ENCODE assay signal across 9 cellular contexts in genomic region chr5:169647566-169647965, GRCh38. TPM values are rescaled to one million over a fixed set of nuclear protein-coding genes. Genes with fewer than 3 reads are reported as not detected.
A peak's percentile ranks its signal among the peaks of the same experiment; 100 is the strongest.
DNase-seq lines count a peak whose midpoint lies in the region; ATAC-seq and TF ChIP-seq lines count a peak whose summit lies in the region.
"Had no signal": no experiment of that assay in that cellular context is flagged by ENCODE, and none has a peak within 500 bp of the region (broad histone marks: within the 10 kb centered on the region; RNA-seq: fewer than 3 reads in every experiment).

No MANE protein-coding gene starts in this region.

- H3K27me3 ChIP-seq in naive thymus-derived CD4-positive, alpha-beta T cell (ENCODE audit: control insufficient read depth in 2 of 2, insufficient read depth in 2 of 2, low read length in 2 of 2): no peaks in the 10 kb centered on the region
- H3K27me3 ChIP-seq in brain microvascular endothelial cell (replicated peaks): no peaks in the 10 kb centered on the region

- in situ Hi-C loops in brain microvascular endothelial cell (cut with HindIII; ENCODE audit: low pct_ligation_motif_present, low sequenced_read_pairs): no loop called here

- no peak overlapping the region for H3K27ac ChIP-seq in naive thymus-derived CD4-positive, alpha-beta T cell (ENCODE audit: low read depth, low read length)
- no peak overlapping the region for H3K27ac ChIP-seq in brain microvascular endothelial cell
- H3K27ac ChIP-seq: SK-N-MC had no signal

- H3K4me1 Mint-ChIP-seq in naive thymus-derived CD4-positive, alpha-beta T cell: peaks cover 88 to 97% (median 93%) of the 10 kb centered on the region in 7 donors
- H3K4me1 Mint-ChIP-seq in MCF 10A (ENCODE audit: insufficient read depth, unreplicated experiment): peaks cover 7% of the 10 kb centered on the region

- CTCF ChIA-PET in naive thymus-derived CD4-positive, alpha-beta T cell (lab: Charles Lee): no interaction called here
- CTCF ChIA-PET in MCF 10A (lab: Yijun Ruan, JAX): no interaction called here

- intact Hi-C loops in naive thymus-derived CD4-positive, alpha-beta T cell (cut with micrococcal nuclease): no loop called here
- intact Hi-C loops in MCF 10A (cut with micrococcal nuclease): no loop called here

- peaks cover 0 to 5% (median 0%) of the 10 kb centered on the region in 11 donors for H3K9me3 Mint-ChIP-seq in naive thymus-derived CD4-positive, alpha-beta T cell
- H3K9me3 Mint-ChIP-seq in MCF 10A (ENCODE audit: unreplicated experiment): no peaks in the 10 kb centered on the region

- no peaks in the 10 kb centered on the region for H3K9me3 ChIP-seq in naive thymus-derived CD4-positive, alpha-beta T cell (ENCODE audit: control insufficient read depth in 2 of 3, low read length in 3 of 3)

- DNase-seq in NOMO-1 treated with dmso at 0.1 percent for 144 hours (lab: John Stamatoyannopoulos, UW; ENCODE audit: unreplicated experiment): peak; percentile 86
- DNase-seq in naive thymus-derived CD4-positive, alpha-beta T cell: no peak
- DNase-seq in dedifferentiated amniotic fluid mesenchymal stem cell (ENCODE audit: extremely low spot score): no peak
- DNase-seq in brain microvascular endothelial cell: no peak
- DNase-seq in stimulated activated CD4-positive, alpha-beta T cell treated with anti-CD3 and anti-CD28 coated beads, Interleukin-4, amount 100 ng/mL, for 24 hours: no peak
- no peak for DNase-seq in MCF 10A (ENCODE audit: unreplicated experiment)

- TF ChIP-seq CTCF in brain microvascular endothelial cell (IDR thresholded peaks at IDR 0.05; ENCODE audit: low read depth, low read length, missing control alignments): no peak
- no peak for TF ChIP-seq CTCF in MCF 10A (IDR thresholded peaks at IDR 0.05; ENCODE audit: unreplicated experiment)

- no peaks in the 10 kb centered on the region for H3K27me3 Mint-ChIP-seq in naive thymus-derived CD4-positive, alpha-beta T cell
- H3K27me3 Mint-ChIP-seq in MCF 10A (ENCODE audit: insufficient read depth, unreplicated experiment): no peaks in the 10 kb centered on the region

- H3K27ac Mint-ChIP-seq in naive thymus-derived CD4-positive, alpha-beta T cell: peak overlapping the region; percentile 23 to 96 (median 80)
- no peak overlapping the region for H3K27ac Mint-ChIP-seq in MCF 10A (ENCODE audit: low read depth, unreplicated experiment)

- POLR2A ChIA-PET in naive thymus-derived CD4-positive, alpha-beta T cell (lab: Charles Lee): interaction anchor here (1.0 to 1.7 kb wide), 2 partner anchors 8 to 10 kb away, joined by 3 to 9 read pairs; partner anchors contain the start of gene DOCK2
- POLR2A ChIA-PET in MCF 10A (lab: Yijun Ruan, JAX): no interaction called here

- H3K4me3 ChIP-seq in naive thymus-derived CD4-positive, alpha-beta T cell (ENCODE audit: low read length): no peak overlapping the region
- no peak overlapping the region for H3K4me3 ChIP-seq in brain microvascular endothelial cell (ENCODE audit: low read depth, low read length)
- H3K4me3 ChIP-seq: SK-N-MC had no signal

- H3K36me3 ChIP-seq in naive thymus-derived CD4-positive, alpha-beta T cell (ENCODE audit: control insufficient read depth in 2 of 3, insufficient read depth in 3 of 3, low read length in 3 of 3): peaks cover 0 to 9% (median 3%) of the 10 kb centered on the region in 3 experiments
- no peaks in the 10 kb centered on the region for H3K36me3 ChIP-seq in brain microvascular endothelial cell (replicated peaks)

- peak overlapping the region; percentile 27 to 89 (median 66) for H3K4me3 Mint-ChIP-seq in naive thymus-derived CD4-positive, alpha-beta T cell
- H3K4me3 Mint-ChIP-seq in MCF 10A (ENCODE audit: unreplicated experiment): no peak overlapping the region

- ATAC-seq in GM18873 (IDR thresholded peaks at IDR 0.05; ENCODE audit: low FRiP score, unreplicated experiment) (peak; percentile 36), HG02678 (IDR thresholded peaks at IDR 0.05; ENCODE audit: unreplicated experiment) (peak; percentile 48)
- ATAC-seq in naive thymus-derived CD4-positive, alpha-beta T cell: peak; percentile 55

- H3K36me3 Mint-ChIP-seq in naive thymus-derived CD4-positive, alpha-beta T cell: peaks cover 10 to 47% (median 32%) of the 10 kb centered on the region in 5 donors
- no peaks in the 10 kb centered on the region for H3K36me3 Mint-ChIP-seq in MCF 10A (ENCODE audit: insufficient read depth, unreplicated experiment)

- peaks cover 58 to 62% of the 10 kb centered on the region in 2 donors for H3K4me1 ChIP-seq in naive thymus-derived CD4-positive, alpha-beta T cell (ENCODE audit: control insufficient read depth in 2 of 2, insufficient read depth in 2 of 2, low read length in 2 of 2)

- no TSS peak for BruUV-seq in MCF 10A (replicated peaks; lab: Mats Ljungman, UMichigan)

RNA-seq across cellular contexts. Expression of gene DOCK2, which starts 10.5 kb away (rescaled TPM):
- total RNA-seq in naive thymus-derived CD4-positive, alpha-beta T cell: 100 to 1,000 TPM; 182 to 345 (median 235) TPM
- 100 to 1,000 TPM in 1 of 2 donors, 10 to 100 TPM in 1; 63.7 to 109 TPM for polyA plus RNA-seq in naive thymus-derived CD4-positive, alpha-beta T cell
- 0.39 and 0.42 TPM in 2 replicates for total RNA-seq in MCF 10A (2022)

Comparison
In these comparisons a context has a peak if more than half of its experiments do, and no peak if none do; other contexts are left out.
1. RNA of gene DOCK2, which starts 10.5 kb away (total RNA-seq): 182 to 345 TPM in naive thymus-derived CD4-positive, alpha-beta T cell; 0.39 to 0.42 TPM in MCF 10A; every median in the first group is over 100 times any median in the second.
2. Peak in every context shown above with its lines, with median percentiles within 50 percentile points of each other: ATAC-seq.